ENCODE assay signal across 8 cellular contexts in the genomic region with DNA sequence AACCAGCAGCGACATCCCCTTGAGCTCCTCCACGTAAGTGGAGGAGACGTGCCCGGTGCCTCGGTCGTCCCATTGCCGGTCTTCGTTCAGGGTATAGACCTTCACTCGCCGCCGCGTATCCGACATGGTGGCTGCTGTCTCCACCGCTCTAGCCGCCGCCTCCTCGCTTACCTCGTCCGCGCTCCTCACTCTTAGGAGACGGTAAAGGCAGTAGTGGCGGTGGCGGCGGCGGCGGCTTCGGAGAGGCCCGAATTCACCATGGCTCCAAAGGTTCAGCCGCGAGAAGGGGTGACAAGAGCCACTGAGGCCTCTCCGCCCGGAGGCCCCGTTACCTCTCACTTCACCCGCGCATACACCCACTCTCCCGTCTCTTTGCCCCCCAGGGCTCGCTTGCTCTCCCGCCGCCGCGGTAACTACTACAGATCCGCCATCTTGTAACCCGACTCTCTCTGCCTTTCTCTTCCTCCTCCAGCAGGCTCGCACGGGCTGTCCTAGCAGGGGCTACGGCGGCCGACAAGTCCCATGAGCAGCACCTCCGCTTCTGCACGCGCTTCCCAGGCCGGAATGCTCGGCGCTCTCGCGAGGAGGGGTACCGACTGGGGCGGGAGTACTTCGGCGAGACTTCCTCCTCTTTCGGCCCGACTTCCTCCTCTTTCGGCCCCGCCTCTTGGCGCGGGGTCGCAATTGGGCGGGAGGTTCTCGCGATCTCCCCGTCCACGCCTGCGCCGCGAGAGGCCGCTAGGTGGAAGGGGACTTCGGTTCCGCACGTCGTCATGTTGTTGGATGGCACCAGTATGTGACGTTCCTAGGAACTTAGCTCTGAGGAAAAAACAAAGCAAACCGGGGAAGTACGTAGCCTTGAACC. TPM values are rescaled to one million over a fixed set of nuclear protein-coding genes. Genes with fewer than 3 reads are reported as not detected.
A peak's percentile ranks its signal among the peaks of the same experiment; 100 is the strongest.
DNase-seq lines count a peak whose midpoint lies in the region; ATAC-seq lines count a peak whose summit lies in the region.

Gene PPP4R3B (minus strand): TSS at position 463 of the 865 bp plus-strand sequence. CDS start 337 bp downstream, at position 126.

- ATAC-seq in GM19324 (IDR thresholded peaks at IDR 0.05; ENCODE audit: low FRiP score, unreplicated experiment) (peak; percentile 90), HG03469 (IDR thresholded peaks at IDR 0.05; ENCODE audit: unreplicated experiment) (peak; percentile 75), left lobe of liver (peak; percentile 89)

- DNase-seq in C1 segment of cervical spinal cord (lab: John Stamatoyannopoulos, UW) (peak; percentile 91 to 100 (median 98)), NCI-H526 (lab: John Stamatoyannopoulos, UW) (peak; percentile 98 to 99), dedifferentiated amniotic fluid mesenchymal stem cell (ENCODE audit: extremely low spot score) (peak; percentile 99), left lobe of liver (ENCODE audit: low spot score) (peak; percentile 100)
- DNase-seq in activated CD4-positive, alpha-beta T cell treated with anti-CD3 and anti-CD28 coated beads, Interleukin-2, amount 10 ng/mL, durations not matched to agents 24 days and 14 days: peak; percentile 100
- DNase-seq in stimulated activated CD4-positive, alpha-beta T cell treated with anti-CD3 and anti-CD28 coated beads, Interleukin-2, amount 100 ng/mL, for 4 hours (ENCODE audit: low read depth): peak; percentile 99

- no peaks in the 10 kb centered on the region for H3K27me3 Mint-ChIP-seq in activated CD4-positive, alpha-beta T cell treated with anti-CD3 and anti-CD28 coated beads, Interleukin-2, amount 10 ng/mL, durations not matched to agents 24 days and 14 days

- H3K4me1 Mint-ChIP-seq in activated CD4-positive, alpha-beta T cell treated with anti-CD3 and anti-CD28 coated beads, Interleukin-2, amount 10 ng/mL, durations not matched to agents 24 days and 14 days: peaks cover 35% of the 10 kb centered on the region

- H3K27ac Mint-ChIP-seq in activated CD4-positive, alpha-beta T cell treated with anti-CD3 and anti-CD28 coated beads, Interleukin-2, amount 10 ng/mL, durations not matched to agents 24 days and 14 days: no peak within 1 kb of the TSS

- peaks cover 30% of the 10 kb centered on the region for H3K36me3 Mint-ChIP-seq in activated CD4-positive, alpha-beta T cell treated with anti-CD3 and anti-CD28 coated beads, Interleukin-2, amount 10 ng/mL, durations not matched to agents 24 days and 14 days (ENCODE audit: low read depth)

- no peaks in the 10 kb centered on the region for H3K9me3 Mint-ChIP-seq in activated CD4-positive, alpha-beta T cell treated with anti-CD3 and anti-CD28 coated beads, Interleukin-2, amount 10 ng/mL, durations not matched to agents 24 days and 14 days

- H3K4me3 Mint-ChIP-seq in activated CD4-positive, alpha-beta T cell treated with anti-CD3 and anti-CD28 coated beads, Interleukin-2, amount 10 ng/mL, durations not matched to agents 24 days and 14 days: no peak within 1 kb of the TSS

- intact Hi-C loops in activated CD4-positive, alpha-beta T cell treated with anti-CD3 and anti-CD28 coated beads, Interleukin-2, amount 10 ng/mL, durations not matched to agents 24 days and 14 days (cut with micrococcal nuclease): loop anchor here (1.0 to 10.0 kb wide), 13 partner anchors 26 to 1831 kb away; partner anchors contain the start of genes ASB3, CCDC88A, CFAP36 and CLHC1

RNA-seq across cellular contexts. Expression of gene PPP4R3B, which starts in this region (rescaled TPM):
- total RNA-seq in activated CD4-positive, alpha-beta T cell treated with anti-CD3 and anti-CD28 coated beads, Interleukin-2, amount 10 ng/mL, durations not matched to agents 24 days and 14 days: 78.1 and 82.7 TPM in 2 replicates
- 38.7 TPM for total RNA-seq in left lobe of liver

Comparison
In these comparisons a context has a peak if more than half of its experiments do, and no peak if none do; other contexts are left out.
1. Peak in every context shown above with its lines: DNase-seq and ATAC-seq.